ENCODE assay signal across 8 cellular contexts in the genomic region with DNA sequence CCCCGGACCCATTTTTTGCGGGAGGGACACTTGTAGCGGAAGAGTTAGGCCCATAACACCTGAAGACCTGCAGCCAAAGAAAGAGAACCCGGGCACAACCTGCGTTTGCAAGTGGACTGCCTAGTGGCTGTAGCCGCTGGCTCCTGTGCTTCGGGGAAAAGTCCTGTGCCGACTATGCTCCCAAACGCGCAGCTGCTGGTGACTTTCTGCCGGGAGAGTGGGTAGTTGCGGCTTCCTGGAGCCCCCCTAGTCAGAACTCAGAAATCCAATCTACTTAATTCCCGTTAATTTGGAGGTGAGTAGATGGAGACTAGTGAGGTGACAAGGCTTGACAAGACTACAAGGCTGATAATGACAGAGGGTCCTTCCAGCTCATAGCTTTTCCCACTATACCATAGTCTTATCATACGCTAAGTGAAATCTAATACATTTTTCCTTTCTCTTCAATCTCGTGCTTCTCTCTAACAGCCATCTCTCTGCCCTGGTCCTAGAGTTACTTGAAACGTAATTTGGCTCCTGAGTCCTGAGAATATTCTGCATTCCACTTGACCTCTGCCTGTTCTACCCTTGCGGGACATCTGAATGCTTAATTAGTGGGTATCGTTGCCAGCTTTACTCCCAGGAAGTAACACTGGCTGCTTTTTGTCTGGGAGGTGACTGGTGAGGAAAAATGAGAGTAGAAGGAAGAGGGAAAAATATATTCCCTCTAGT. TPM values are rescaled to one million over a fixed set of nuclear protein-coding genes. Genes with fewer than 3 reads are reported as not detected.
A peak's percentile ranks its signal among the peaks of the same experiment; 100 is the strongest.
DNase-seq lines count a peak whose midpoint lies in the region; ATAC-seq, FAIRE-seq and TF ChIP-seq lines count a peak whose summit lies in the region.

No MANE protein-coding gene starts in this region.

- H3K27ac Mint-ChIP-seq in activated T-cell treated with anti-CD3 and anti-CD28 coated beads, Interleukin-2, amount 50 U/mL, for 24 hours = peak overlapping the region; percentile 99

- no peak overlapping the region for H3K14ac ChIP-seq in neuronal stem cell (ENCODE audit: low read length)

- peaks cover 64% of the 10 kb centered on the region for H3K36me3 Mint-ChIP-seq in activated T-cell treated with anti-CD3 and anti-CD28 coated beads, Interleukin-2, amount 50 U/mL, for 24 hours (ENCODE audit: low read depth)

- H3K9ac ChIP-seq in neuronal stem cell (ENCODE audit: low read depth, low read length, poor library complexity) = peak overlapping the region; percentile 74

- no peak overlapping the region for H4K91ac ChIP-seq in neuronal stem cell (ENCODE audit: low read depth, low read length, poor library complexity)

- H3K4me3 ChIP-seq in BE2C (ENCODE audit: low read depth, low read length) (peak overlapping the region; percentile 87), neuronal stem cell (ENCODE audit: low read length in 2 of 2) (peak overlapping the region; percentile 82 to 93)

- H3K4ac ChIP-seq in neuronal stem cell (ENCODE audit: low read length) = no peak overlapping the region

- H3K4me1 ChIP-seq in BE2C = no peaks in the 10 kb centered on the region; the same call in 1 of the 2 replicates
- peaks cover 8 to 10% of the 10 kb centered on the region in 2 donors for H3K4me1 ChIP-seq in neuronal stem cell (ENCODE audit: control insufficient read depth in 2 of 2, insufficient read depth in 1 of 2, low read depth in 1 of 2, low read length in 2 of 2)

- H3K9me3 ChIP-seq in BE2C = no peaks in the 10 kb centered on the region
- H3K9me3 ChIP-seq in neuronal stem cell (replicated peaks in 1 of 2; ENCODE audit: control insufficient read depth in 2 of 2, insufficient read depth in 1 of 2, low read depth in 1 of 2, low read length in 2 of 2) = no peaks in the 10 kb centered on the region

- H4K8ac ChIP-seq in neuronal stem cell (ENCODE audit: low read depth, low read length) = no peak overlapping the region

- peak; percentile 3 for ATAC-seq in GM19438 (IDR thresholded peaks at IDR 0.05; ENCODE audit: low read depth, unreplicated experiment)

- no peak overlapping the region for H2BK12ac ChIP-seq in neuronal stem cell (ENCODE audit: low read length)

- H2BK120ac ChIP-seq in neuronal stem cell (ENCODE audit: low read depth, low read length) = no peak overlapping the region

- no peak overlapping the region for H2AK5ac ChIP-seq in neuronal stem cell (ENCODE audit: low read depth, low read length)

- no peak for FAIRE-seq in GM19239 (lab: Jason Lieb, UNC)

- no CpG with 5 or more reads among the region's 18 CpGs for WGBS in neuronal stem cell (ENCODE audit: extremely low coverage in 2 of 2, insufficient read length in 2 of 2, insufficient replicate concordance in 1 of 2), 2 donors

- no peaks in the 10 kb centered on the region for H3K27me3 ChIP-seq in BE2C
- no peaks in the 10 kb centered on the region for H3K27me3 ChIP-seq in neuronal stem cell (ENCODE audit: control insufficient read depth in 3 of 3, insufficient read depth in 3 of 3, low read depth in 1 of 3, low read length in 3 of 3)

- peaks cover 2% of the 10 kb centered on the region for H3K79me1 ChIP-seq in neuronal stem cell (ENCODE audit: low read depth, low read length)

- peak overlapping the region; percentile 100 for H3K4me3 Mint-ChIP-seq in activated T-cell treated with anti-CD3 and anti-CD28 coated beads, Interleukin-2, amount 50 U/mL, for 24 hours

- H3K18ac ChIP-seq in neuronal stem cell (ENCODE audit: low read length) = peak overlapping the region; percentile 55

- peak overlapping the region; percentile 70 for H2BK5ac ChIP-seq in neuronal stem cell (ENCODE audit: low read length)

- H2BK15ac ChIP-seq in neuronal stem cell (ENCODE audit: low read length) = no peak overlapping the region

- DNase-seq in BE2C = peak; percentile 31
- peak; percentile 7 for DNase-seq in NCI-H1092 (lab: John Stamatoyannopoulos, UW)
- DNase-seq in activated T-cell treated with anti-CD3 and anti-CD28 coated beads, Interleukin-2, amount 50 U/mL, for 24 hours = no peak
- peak; percentile 21 for DNase-seq in foreskin melanocyte
- DNase-seq in neuronal stem cell (ENCODE audit: low spot score) = no peak
- DNase-seq in GM19239 (ENCODE audit: insufficient read length, low spot score) = no peak
- no peak for DNase-seq in COR-L47 (lab: John Stamatoyannopoulos, UW)

- TF ChIP-seq CTCF in BE2C (IDR thresholded peaks at IDR 0.05; ENCODE audit: low read depth, low read length) = no peak

- H3K23ac ChIP-seq in neuronal stem cell (ENCODE audit: low read depth, low read length, poor library complexity) = no peak overlapping the region

- peaks cover 44% of the 10 kb centered on the region for H3K4me1 Mint-ChIP-seq in activated T-cell treated with anti-CD3 and anti-CD28 coated beads, Interleukin-2, amount 50 U/mL, for 24 hours (ENCODE audit: low read depth)

- H3K36me3 ChIP-seq in BE2C (peaks cover 29% of the 10 kb centered on the region), neuronal stem cell (replicated peaks in 1 of 2; ENCODE audit: control insufficient read depth in 2 of 2, insufficient read depth in 2 of 2, low read length in 2 of 2) (peaks cover 2 to 35% of the 10 kb centered on the region in 2 donors)

- H2AFZ ChIP-seq in neuronal stem cell (ENCODE audit: low read length) = peak overlapping the region; percentile 96

- H3K27ac ChIP-seq in neuronal stem cell (replicated peaks; ENCODE audit: low read length) = no peak overlapping the region

- no peaks in the 10 kb centered on the region for H3K9me3 Mint-ChIP-seq in activated T-cell treated with anti-CD3 and anti-CD28 coated beads, Interleukin-2, amount 50 U/mL, for 24 hours

- H3K27me3 Mint-ChIP-seq in activated T-cell treated with anti-CD3 and anti-CD28 coated beads, Interleukin-2, amount 50 U/mL, for 24 hours = no peaks in the 10 kb centered on the region

- peak overlapping the region; percentile 90 for H3K4me2 ChIP-seq in neuronal stem cell (ENCODE audit: insufficient read depth, low read length, poor library complexity, severe bottlenecking)

RNA-seq across cellular contexts. Expression of a gene that starts 0.5 kb away (rescaled TPM):
- 58.4 TPM for polyA plus RNA-seq in BE2C (2012; ENCODE audit: insufficient read depth, insufficient read length, low read depth)
- 44.9 TPM for polyA plus RNA-seq in neuronal stem cell (2013, experiment 1 of 2)
- 46.4 TPM for polyA plus RNA-seq in neuronal stem cell (2013, experiment 2 of 2)

Comparison
In these comparisons a context has a peak if more than half of its experiments do, and no peak if none do; other contexts are left out.
1. DNase-seq: peak in BE2C (single experiment), NCI-H1092 (single experiment) and foreskin melanocyte (single experiment); none in activated T-cell treated with anti-CD3 and anti-CD28 coated beads, Interleukin-2, amount 50 U/mL, for 24 hours (single experiment), neuronal stem cell (single experiment), GM19239 (single experiment) and COR-L47 (single experiment).